8 cellular contexts compared by ENCODE assay signal in genomic region chr5:135386886-135387628, GRCh38. TPM values are rescaled to one million over a fixed set of nuclear protein-coding genes. Genes with fewer than 3 reads are reported as not detected.
A peak's percentile ranks its signal among the peaks of the same experiment; 100 is the strongest.
DNase-seq lines count a peak whose midpoint lies in the region; ATAC-seq and TF ChIP-seq lines count a peak whose summit lies in the region.

No MANE protein-coding gene starts in this region.

- H3K4me1 Mint-ChIP-seq in activated CD4-positive, alpha-beta T cell treated with anti-CD3 and anti-CD28 coated beads for 36 hours: peaks cover 36% of the 10 kb centered on the region
- peaks cover 19% of the 10 kb centered on the region for H3K4me1 Mint-ChIP-seq in type B pancreatic cell (ENCODE audit: unreplicated experiment)

- TF ChIP-seq CTCF in type B pancreatic cell (conservative IDR thresholded peaks at IDR 0.05): no peak

- H3K36me3 Mint-ChIP-seq in activated CD4-positive, alpha-beta T cell treated with anti-CD3 and anti-CD28 coated beads for 36 hours (ENCODE audit: low read depth): peaks cover 60% of the 10 kb centered on the region
- peaks cover 45% of the 10 kb centered on the region for H3K36me3 Mint-ChIP-seq in type B pancreatic cell

- no peak for ATAC-seq in activated CD4-positive, alpha-beta T cell treated with anti-CD3 and anti-CD28 coated beads for 36 hours
- ATAC-seq in HG02588 (IDR thresholded peaks at IDR 0.05; ENCODE audit: unreplicated experiment) (no peak), HG03045 (IDR thresholded peaks at IDR 0.05; ENCODE audit: unreplicated experiment) (no peak), GM21717 (IDR thresholded peaks at IDR 0.05; ENCODE audit: unreplicated experiment) (no peak)

- H3K27ac ChIP-seq in adipose tissue (ENCODE audit: low read depth, low read length): peak overlapping the region; percentile 28

- H3K27ac Mint-ChIP-seq in activated CD4-positive, alpha-beta T cell treated with anti-CD3 and anti-CD28 coated beads for 36 hours: peak overlapping the region; percentile 4
- H3K27ac Mint-ChIP-seq in type B pancreatic cell: peak overlapping the region; percentile 94

- CTCF ChIA-PET in activated CD4-positive, alpha-beta T cell treated with anti-CD3 and anti-CD28 coated beads for 36 hours (lab: Charles Lee): interaction anchor here (1.2 to 2.3 kb wide), 3 partner anchors 11 to 39 kb away, joined by 3 to 7 read pairs (median 4); no protein-coding TSS in a partner anchor

- H3K9me3 Mint-ChIP-seq in activated CD4-positive, alpha-beta T cell treated with anti-CD3 and anti-CD28 coated beads for 36 hours (ENCODE audit: low read depth): no peaks in the 10 kb centered on the region
- no peaks in the 10 kb centered on the region for H3K9me3 Mint-ChIP-seq in type B pancreatic cell

- no peak for DNase-seq in activated CD4-positive, alpha-beta T cell treated with anti-CD3 and anti-CD28 coated beads for 36 hours
- DNase-seq in activated CD4-positive, alpha-beta T cell treated with anti-CD3 and anti-CD28 coated beads for 48 hours: no peak
- DNase-seq in iris pigment epithelial cell (ENCODE audit: low read depth) (peak; percentile 98), type B pancreatic cell (ENCODE audit: extremely low spot score, unreplicated experiment) (peak; percentile 55)

- POLR2A ChIA-PET in activated CD4-positive, alpha-beta T cell treated with anti-CD3 and anti-CD28 coated beads for 36 hours (lab: Charles Lee): no interaction called here

- 48 to 81% (median 58%) methylated on average over 8 of the region's 8 CpGs for WGBS in adipose tissue, 3 donors

- no peak overlapping the region for H3K4me3 Mint-ChIP-seq in activated CD4-positive, alpha-beta T cell treated with anti-CD3 and anti-CD28 coated beads for 36 hours
- H3K4me3 Mint-ChIP-seq in type B pancreatic cell: peak overlapping the region; percentile 27

- intact Hi-C loops in activated CD4-positive, alpha-beta T cell treated with anti-CD3 and anti-CD28 coated beads for 36 hours (cut with DNase I, micrococcal nuclease): no loop called here

- H3K27me3 Mint-ChIP-seq in activated CD4-positive, alpha-beta T cell treated with anti-CD3 and anti-CD28 coated beads for 36 hours: no peaks in the 10 kb centered on the region
- no peaks in the 10 kb centered on the region for H3K27me3 Mint-ChIP-seq in type B pancreatic cell

RNA-seq across cellular contexts. Expression of gene MACROH2A1, which starts 12.0 kb away (rescaled TPM):
- total RNA-seq in activated CD4-positive, alpha-beta T cell treated with anti-CD3 and anti-CD28 coated beads for 36 hours: 100 to 1,000 TPM; 159 to 190 TPM
- 100 to 1,000 TPM in 1 of 3 donors, 10 to 100 TPM in 2; 34.6 to 119 (median 81.0) TPM for polyA plus RNA-seq in adipose tissue
- total RNA-seq in type B pancreatic cell (ENCODE audit: low replicate concordance): 241 and 254 TPM in 2 replicates

Comparison
In these comparisons a context has a peak if more than half of its experiments do, and no peak if none do; other contexts are left out.
1. DNase-seq: peak in iris pigment epithelial cell (single experiment) and type B pancreatic cell (single experiment); none in activated CD4-positive, alpha-beta T cell treated with anti-CD3 and anti-CD28 coated beads for 36 hours (single experiment) and activated CD4-positive, alpha-beta T cell treated with anti-CD3 and anti-CD28 coated beads for 48 hours (single experiment).